11 cellular contexts compared by ENCODE assay signal in the genomic region with DNA sequence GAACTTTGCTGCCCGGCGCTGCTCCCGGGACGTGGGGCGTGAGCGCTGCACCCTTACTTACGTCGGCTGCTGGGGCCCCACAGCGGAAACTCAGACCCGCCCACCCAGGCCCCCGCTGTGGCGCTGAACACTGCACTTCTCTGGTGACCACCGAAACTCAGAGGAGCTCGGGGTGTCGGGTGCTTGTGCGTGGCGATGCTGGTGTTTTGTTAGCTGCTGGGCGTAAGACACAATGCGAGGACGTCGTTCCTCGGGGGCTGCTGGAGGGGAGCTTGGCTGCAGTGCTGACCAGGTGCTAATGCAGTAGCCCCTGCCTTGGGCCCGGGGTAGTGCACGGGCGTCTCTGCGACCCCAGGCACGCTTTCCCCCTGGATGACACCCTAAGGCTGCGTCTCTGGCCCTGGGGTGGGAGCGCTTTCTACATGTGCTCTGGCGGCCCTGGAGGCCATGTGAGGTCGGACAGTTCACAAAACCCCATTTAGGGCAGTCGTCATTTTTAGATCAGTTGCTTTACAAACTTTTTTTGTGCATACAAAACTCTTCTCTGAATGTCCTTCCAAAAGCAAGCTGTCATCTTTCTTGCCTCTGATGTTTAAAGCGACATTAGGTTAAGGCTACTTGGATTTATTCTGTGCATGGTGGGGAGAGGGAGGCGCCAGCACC. TPM values are rescaled to one million over a fixed set of nuclear protein-coding genes. Genes with fewer than 3 reads are reported as not detected.
A peak's percentile ranks its signal among the peaks of the same experiment; 100 is the strongest.
DNase-seq lines count a peak whose midpoint lies in the region; ATAC-seq and TF ChIP-seq lines count a peak whose summit lies in the region.
"Had no signal": no experiment of that assay in that cellular context is flagged by ENCODE, and none has a peak within 500 bp of the region (broad histone marks: within the 10 kb centered on the region; RNA-seq: fewer than 3 reads in every experiment).

No MANE protein-coding gene starts in this region.

- peak overlapping the region; percentile 65 for H3K4me3 Mint-ChIP-seq in Caco-2 (ENCODE audit: unreplicated experiment)
- H3K4me3 Mint-ChIP-seq in brain = peak overlapping the region in 4 of 5 experiments; percentile 50 to 65 (median 58)

- no peaks in the 10 kb centered on the region; the same call in 1 of the 2 replicates for H3K36me3 ChIP-seq in Caco-2 (ENCODE audit: control insufficient read depth, insufficient read depth, low read length)
- H3K36me3 ChIP-seq in left lung = peaks cover 0 to 48% of the 10 kb centered on the region in 2 donors

- H3K27ac ChIP-seq in left lung = peak overlapping the region; percentile 89 to 94
- peak overlapping the region in 20 of 21 experiments; percentile 56 to 98 (median 86) for H3K27ac ChIP-seq in skin epidermis
- H3K27ac ChIP-seq: VCaP had no signal

- H3K27me3 ChIP-seq in Caco-2 (replicated peaks; ENCODE audit: control insufficient read depth, insufficient read depth, low read length) (no peaks in the 10 kb centered on the region), left lung (no peaks in the 10 kb centered on the region)

- H3K27ac Mint-ChIP-seq in Caco-2 (ENCODE audit: unreplicated experiment) (peak overlapping the region; percentile 88), brain (peak overlapping the region in 4 of 5 experiments; percentile 57 to 88 (median 78))
- H3K27ac Mint-ChIP-seq: activated naive CD4-positive, alpha-beta T cell treated with anti-CD3 and anti-CD28 coated beads, Interleukin-2, amount 50 U/mL, for 72 hours had no signal

- BruUV-seq in Caco-2 (replicated peaks; lab: Mats Ljungman, UMichigan) = no TSS peak

- no peak for TF ChIP-seq CTCF in Caco-2 (IDR thresholded peaks at IDR 0.05; ENCODE audit: insufficient read depth in 1 of 2, low read depth in 1 of 2, low read length in 1 of 2, severe bottlenecking in 1 of 2, unreplicated experiment in 1 of 2)
- no peak for TF ChIP-seq CTCF in brain (conservative IDR thresholded peaks at IDR 0.05)
- TF ChIP-seq CTCF in left lung (IDR thresholded peaks at IDR 0.05) = no peak
- no peak for TF ChIP-seq CTCF in omental fat pad (IDR thresholded peaks at IDR 0.05)

- POLR2A ChIA-PET in Caco-2 (lab: Charles Lee) = interaction anchor here (0.5 to 2.4 kb wide), 4 partner anchors 19 to 705 kb away, joined by 3 to 31 read pairs (median 4); a partner anchor contains a TSS

- intact Hi-C loops in Caco-2 (cut with micrococcal nuclease; ENCODE audit: unreplicated experiment) = no loop called here
- intact Hi-C loops in left lung (cut with DNase I) = no loop called here

- no peak for DNase-seq in Caco-2
- DNase-seq in left lung = peak in 1 of 2 donors; percentile 64
- no peak for DNase-seq in omental fat pad (ENCODE audit: low spot score)
- no peak for DNase-seq in NCI-H82 treated with DMSO at 0.1 percent for 48 hours (lab: John Stamatoyannopoulos, UW; ENCODE audit: unreplicated experiment)
- DNase-seq in NCI-H146 treated with DMSO at 0.1 percent for 48 hours (lab: John Stamatoyannopoulos, UW; ENCODE audit: unreplicated experiment) = no peak

- no peaks in the 10 kb centered on the region for H3K9me3 Mint-ChIP-seq in Caco-2 (ENCODE audit: unreplicated experiment)
- peaks cover 0 to 2% (median 0%) of the 10 kb centered on the region in 5 experiments for H3K9me3 Mint-ChIP-seq in brain
- H3K9me3 Mint-ChIP-seq: activated naive CD4-positive, alpha-beta T cell treated with anti-CD3 and anti-CD28 coated beads, Interleukin-2, amount 50 U/mL, for 72 hours had no signal

- H3K4me1 Mint-ChIP-seq in Caco-2 (ENCODE audit: low read depth, unreplicated experiment) = peaks cover 11% of the 10 kb centered on the region
- peaks cover 51% of the 10 kb centered on the region for H3K4me1 Mint-ChIP-seq in brain

- no peak overlapping the region for H3K4me3 ChIP-seq in Caco-2 (ENCODE audit: low read depth, low read length)
- no peak overlapping the region for H3K4me3 ChIP-seq in left lung
- H3K4me3 ChIP-seq in skin epidermis = peak overlapping the region in 2 of 7 experiments; percentile 45 to 47

- ATAC-seq in left lung = no peak
- ATAC-seq in omental fat pad (ENCODE audit: low FRiP score) = no peak
- no peak for ATAC-seq in GM21717 (IDR thresholded peaks at IDR 0.05; ENCODE audit: unreplicated experiment)
- ATAC-seq: activated naive CD4-positive, alpha-beta T cell treated with anti-CD3 and anti-CD28 coated beads, Interleukin-2, amount 50 U/mL, for 72 hours had no signal

- H3K36me3 Mint-ChIP-seq in Caco-2 (ENCODE audit: insufficient read depth, unreplicated experiment) (peaks cover 64% of the 10 kb centered on the region), brain (no peaks in the 10 kb centered on the region)

- peaks cover 55% of the 10 kb centered on the region for H3K4me1 ChIP-seq in Caco-2
- peaks cover 47 to 77% of the 10 kb centered on the region in 2 donors for H3K4me1 ChIP-seq in left lung

- no peaks in the 10 kb centered on the region for H3K9me3 ChIP-seq in Caco-2
- no peaks in the 10 kb centered on the region for H3K9me3 ChIP-seq in left lung

- no peaks in the 10 kb centered on the region for H3K27me3 Mint-ChIP-seq in Caco-2 (ENCODE audit: insufficient read depth, unreplicated experiment)
- no peaks in the 10 kb centered on the region for H3K27me3 Mint-ChIP-seq in brain

- CTCF ChIA-PET in Caco-2 (lab: Charles Lee) = interaction anchor here (0.6 to 3.3 kb wide), 2 partner anchors 20 to 645 kb away, joined by 6 to 28 read pairs; a partner anchor contains a TSS

RNA-seq across cellular contexts. Expression of a gene that starts 5.7 kb away (rescaled TPM):
- total RNA-seq in Caco-2 (2022) (30.0 and 33.3 TPM in 2 replicates), left lung (10 to 100 TPM; 36.8 to 49.7 TPM), omental fat pad (10 to 100 TPM; 30.7 to 57.6 (median 32.7) TPM)
- polyA plus RNA-seq in brain (ENCODE audit: insufficient read depth, low read depth, low replicate concordance) = 17.9 TPM

RNA-seq across cellular contexts. Expression of a gene that starts 19.8 kb away (rescaled TPM):
- 16.5 and 22.0 TPM in 2 replicates for total RNA-seq in Caco-2 (2022)
- polyA plus RNA-seq in brain (ENCODE audit: insufficient read depth, low read depth, low replicate concordance) = 4.3 TPM
- 1 to 10 TPM; 7.9 to 9.7 TPM for total RNA-seq in left lung
- total RNA-seq in omental fat pad = 1 to 10 TPM in 1 of 4 donors, under 1 TPM in 2, not detected in 1; 0.19 to 3.1 (median 0.32) TPM
- total RNA-seq: frontal cortex had no signal

RNA-seq across cellular contexts. Expression of a gene that starts 32.0 kb away (rescaled TPM):
- total RNA-seq in Caco-2 (2022) = 122 and 124 TPM in 2 replicates
- polyA plus RNA-seq in brain (ENCODE audit: insufficient read depth, low read depth, low replicate concordance) = 102 TPM
- 10 to 100 TPM; 70.1 to 80.9 TPM for total RNA-seq in left lung
- total RNA-seq in omental fat pad = 10 to 100 TPM; 22.4 to 39.4 (median 32.0) TPM

RNA-seq across cellular contexts. Expression of a gene that starts 33.6 kb away (rescaled TPM):
- 35.1 and 38.1 TPM in 2 replicates for total RNA-seq in Caco-2 (2022)
- 68.4 TPM for polyA plus RNA-seq in brain (ENCODE audit: insufficient read depth, low read depth, low replicate concordance)
- total RNA-seq in left lung = 10 to 100 TPM; 22.4 to 25.3 TPM
- 10 to 100 TPM; 22.0 to 37.7 (median 28.4) TPM for total RNA-seq in omental fat pad
